ENCODE assay signal across 1 cellular context in genomic region chr1:201495447-201496295, GRCh38.
A peak's percentile ranks its signal among the peaks of the same experiment; 100 is the strongest.
TF ChIP-seq lines count a peak whose summit lies in the region.

No MANE protein-coding gene starts in this region.

TF ChIP-seq in HepG2, 621 proteins besides CTCF, POLR2A, EP300 and RAD21 (continued from another document):
- TF ChIP-seq ZGPAT (CRISPR knock-in tag; IDR thresholded peaks at IDR 0.05) (0 out of 2 replicates have a peak, but pooled peaks have one; percentile 20), ZFX (CRISPR knock-in tag; IDR thresholded peaks at IDR 0.05; ENCODE audit: low read depth) (peak; percentile 87), ZNF567 (CRISPR knock-in tag; IDR thresholded peaks at IDR 0.05; ENCODE audit: borderline replicate concordance) (peak; percentile 73; the same call in 1 of the 2 replicates), ZBTB33 (CRISPR knock-in tag; IDR thresholded peaks at IDR 0.05) (no peak), LCORL (IDR thresholded peaks at IDR 0.05) (no peak), LCORL (CRISPR knock-in tag; IDR thresholded peaks at IDR 0.05) (peak; percentile 79), PHB2 (IDR thresholded peaks at IDR 0.05; ENCODE audit: partially characterized antibody) (no peak), TFAP4 (IDR thresholded peaks at IDR 0.05; ENCODE audit: borderline replicate concordance, low read depth) (peak; percentile 66), MYPOP (CRISPR knock-in tag; IDR thresholded peaks at IDR 0.05) (peak; percentile 42; the same call in 1 of the 2 replicates), NFATC3 (CRISPR knock-in tag; IDR thresholded peaks at IDR 0.05) (no peak), MED1 (CRISPR knock-in tag; IDR thresholded peaks at IDR 0.05) (peak; percentile 35; the same call in 1 of the 2 replicates), NR2F2 (IDR thresholded peaks at IDR 0.05; ENCODE audit: borderline replicate concordance, low read depth) (0 out of 2 replicates have a peak, but pooled peaks have one; percentile 60), ZFY (CRISPR knock-in tag; IDR thresholded peaks at IDR 0.05) (peak; percentile 67), SOX13 (IDR thresholded peaks at IDR 0.05) (no peak), SOX13 (CRISPR knock-in tag; conservative IDR thresholded peaks at IDR 0.05 in 1 of 2, IDR thresholded peaks at IDR 0.05 in 1 of 2) (peak in 1 of 2 experiments; percentile 50; a peak in 1 of 4 replicates), MLX (CRISPR knock-in tag; IDR thresholded peaks at IDR 0.05) (0 out of 2 replicates have a peak, but pooled peaks have one; percentile 27), ZNF720 (CRISPR knock-in tag; IDR thresholded peaks at IDR 0.05) (no peak), ZBTB4 (CRISPR knock-in tag; IDR thresholded peaks at IDR 0.05; ENCODE audit: borderline replicate concordance) (0 out of 2 replicates have a peak, but pooled peaks have one; percentile 16), PITX1 (CRISPR knock-in tag; IDR thresholded peaks at IDR 0.05) (peak; percentile 44; the same call in 1 of the 2 replicates), ARID4A (CRISPR knock-in tag; IDR thresholded peaks at IDR 0.05; ENCODE audit: borderline replicate concordance) (0 out of 2 replicates have a peak, but pooled peaks have one; percentile 43)
